In the genomic region with DNA sequence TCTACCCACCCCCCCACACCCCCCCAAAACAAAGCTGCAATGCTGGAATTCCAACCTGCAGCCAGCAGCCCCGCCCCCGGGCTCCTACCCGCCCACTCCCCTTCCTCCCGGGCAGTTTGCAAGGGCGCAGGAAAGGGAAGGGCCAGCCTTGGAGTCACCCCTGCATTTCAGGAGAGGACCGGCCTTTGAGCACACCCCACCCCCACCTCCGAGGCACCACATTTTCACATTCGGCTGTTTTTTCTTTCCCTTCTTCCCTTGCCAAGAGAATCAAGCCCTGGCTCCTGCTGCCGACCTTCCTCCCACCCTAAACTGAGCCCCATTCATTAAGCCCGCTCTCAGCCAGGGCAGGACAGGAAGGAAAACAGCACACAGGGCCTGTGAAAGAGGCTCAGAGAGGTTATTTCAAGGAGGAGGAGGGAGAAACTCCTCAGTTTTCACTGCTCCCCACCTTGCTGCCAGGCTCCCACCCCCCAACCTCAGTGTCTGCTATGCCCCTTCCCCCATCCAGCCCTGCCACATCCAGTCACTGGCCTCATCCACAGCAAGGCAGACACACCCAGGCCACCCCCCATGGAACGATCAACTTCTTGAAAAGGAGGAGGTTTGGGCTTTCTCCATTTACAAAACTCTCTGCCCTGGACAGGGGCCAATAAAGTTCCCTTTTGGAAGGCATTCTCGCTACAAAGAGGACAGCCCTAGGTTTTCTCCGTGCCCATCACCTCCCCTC, we compare ENCODE assay signal across 8 cellular contexts. TPM values are rescaled to one million over a fixed set of nuclear protein-coding genes. Genes with fewer than 3 reads are reported as not detected.
A peak's percentile ranks its signal among the peaks of the same experiment; 100 is the strongest.
DNase-seq lines count a peak whose midpoint lies in the region; ATAC-seq and TF ChIP-seq lines count a peak whose summit lies in the region.

No MANE protein-coding gene starts in this region.

- H3K4me3 Mint-ChIP-seq in activated T-cell treated with anti-CD3 and anti-CD28 coated beads, Interleukin-2, amount 50 U/mL, for 72 hours = peak overlapping the region; percentile 76 to 92

- no peak for ATAC-seq in activated T-cell treated with anti-CD3 and anti-CD28 coated beads, Interleukin-2, amount 50 U/mL, for 72 hours (replicated peaks in 1 of 2)
- ATAC-seq in heart right ventricle (peak; percentile 40 to 59 (median 53)), sciatic nerve (peak; percentile 60), GM19467 (IDR thresholded peaks at IDR 0.05; ENCODE audit: unreplicated experiment) (no peak), GM19452 (IDR thresholded peaks at IDR 0.05; ENCODE audit: unreplicated experiment) (no peak), GM19455 (IDR thresholded peaks at IDR 0.05; ENCODE audit: unreplicated experiment) (no peak)

- H3K36me3 ChIP-seq in heart right ventricle = peaks cover 0 to 54% (median 0%) of the 10 kb centered on the region in 9 donors

- H3K4me1 ChIP-seq in heart right ventricle = peaks cover 68 to 98% (median 96%) of the 10 kb centered on the region in 9 donors

- peaks cover 90% of the 10 kb centered on the region for H3K4me1 Mint-ChIP-seq in activated T-cell treated with anti-CD3 and anti-CD28 coated beads, Interleukin-2, amount 50 U/mL, for 72 hours (ENCODE audit: low read depth)

- in situ Hi-C loops in G401 (cut with HindIII; ENCODE audit: low sequenced_read_pairs) = no loop called here

- intact Hi-C loops in heart right ventricle (cut with DNase I) (loop anchor here in 8 of 10 donors (5.0 to 10.0 kb wide), 10 partner anchors 92 to 1763 kb away; no protein-coding TSS in a partner anchor), sciatic nerve (cut with DNase I) (loop anchor here (10.0 kb wide), 1 partner anchor 155 kb away; no protein-coding TSS in a partner anchor)

- no peak for TF ChIP-seq CTCF in heart right ventricle (IDR thresholded peaks at IDR 0.05)

- no peaks in the 10 kb centered on the region for H3K27me3 ChIP-seq in heart right ventricle

- 3 to 4% methylated on average over 11 to 13 of the region's 13 CpGs for WGBS in heart right ventricle, 2 donors

- no peaks in the 10 kb centered on the region for H3K9me3 Mint-ChIP-seq in activated T-cell treated with anti-CD3 and anti-CD28 coated beads, Interleukin-2, amount 50 U/mL, for 72 hours

- H3K27ac Mint-ChIP-seq in activated T-cell treated with anti-CD3 and anti-CD28 coated beads, Interleukin-2, amount 50 U/mL, for 72 hours = no peak overlapping the region

- DNase-seq in G401 (ENCODE audit: low spot score) (peak; percentile 38), heart right ventricle (peak; percentile 43 to 71), sciatic nerve (ENCODE audit: low spot score) (peak; percentile 72), AML-193 (lab: John Stamatoyannopoulos, UW) (no peak)
- DNase-seq in activated T-cell treated with anti-CD3 and anti-CD28 coated beads, Interleukin-2, amount 50 U/mL, for 72 hours = no peak

- peak overlapping the region; percentile 36 to 99 (median 77) for H3K27ac ChIP-seq in heart right ventricle

- no peaks in the 10 kb centered on the region for H3K27me3 Mint-ChIP-seq in activated T-cell treated with anti-CD3 and anti-CD28 coated beads, Interleukin-2, amount 50 U/mL, for 72 hours (ENCODE audit: low read depth)

- H3K9me3 ChIP-seq in heart right ventricle = no peaks in the 10 kb centered on the region

- H3K36me3 Mint-ChIP-seq in activated T-cell treated with anti-CD3 and anti-CD28 coated beads, Interleukin-2, amount 50 U/mL, for 72 hours (ENCODE audit: insufficient read depth in 2 of 2) = peaks cover 7 to 14% of the 10 kb centered on the region in 2 donors

- H3K4me3 ChIP-seq in heart right ventricle = peak overlapping the region in 9 of 10 donors; percentile 6 to 94 (median 26)

RNA-seq across cellular contexts. Expression of a gene that starts 11.2 kb away (rescaled TPM):
- 15.4 and 18.6 TPM in 2 replicates for total RNA-seq in G401 (2014; rRNA removed; shearing (Covaris generic))
- 10 to 100 TPM; 14.9 to 21.7 TPM for total RNA-seq in activated T-cell treated with anti-CD3 and anti-CD28 coated beads, Interleukin-2, amount 50 U/mL, for 72 hours
- total RNA-seq in heart right ventricle = 10 to 100 TPM; 15.4 to 28.6 (median 19.9) TPM
- polyA plus RNA-seq in heart right ventricle = 10 to 100 TPM in 1 of 2 donors, 1 to 10 TPM in 1; 6.7 to 18.7 TPM
- total RNA-seq in sciatic nerve = 44.0 TPM

Comparison
In these comparisons a context has a peak if more than half of its experiments do, and no peak if none do; other contexts are left out.
1. DNase-seq: peak in G401 (single experiment), heart right ventricle (2 of 2) and sciatic nerve (single experiment); none in activated T-cell treated with anti-CD3 and anti-CD28 coated beads, Interleukin-2, amount 50 U/mL, for 72 hours (0 of 2) and AML-193 (0 of 2).
2. ATAC-seq: peak in heart right ventricle (8 of 8) and sciatic nerve (single experiment); none in activated T-cell treated with anti-CD3 and anti-CD28 coated beads, Interleukin-2, amount 50 U/mL, for 72 hours (0 of 2), GM19467 (single experiment), GM19452 (single experiment) and GM19455 (single experiment).